ENCODE assay signal across 10 cellular contexts in genomic region chr16:27400751-27401620, GRCh38. TPM values are rescaled to one million over a fixed set of nuclear protein-coding genes. Genes with fewer than 3 reads are reported as not detected.
DNase-seq lines count a peak whose midpoint lies in the region; ATAC-seq and TF ChIP-seq lines count a peak whose summit lies in the region.
"Had no signal": no experiment of that assay in that cellular context is flagged by ENCODE, and none has a peak within 500 bp of the region (broad histone marks: within the 10 kb centered on the region; RNA-seq: fewer than 3 reads in every experiment).

No MANE protein-coding gene starts in this region.

- no peak overlapping the region for H2AFZ ChIP-seq in OCI-LY1 (ENCODE audit: low read length)

- POLR2A ChIA-PET in activated CD4-positive, alpha-beta memory T cell treated with anti-CD3 and anti-CD28 coated beads for 36 hours (lab: Charles Lee) = interaction anchor here (0.9 to 5.6 kb wide), 12 partner anchors 9 to 197 kb away, joined by 3 to 87 read pairs (median 4); partner anchors contain the start of gene KDM8
- POLR2A ChIA-PET in activated CD4-positive, alpha-beta memory T cell treated with anti-CD3 and anti-CD28 coated beads, Interleukin-2, amount 10 ng/mL, durations not matched to agents 7 days and 5 days (lab: Charles Lee) = interaction anchor here (1.1 to 9.3 kb wide), 11 partner anchors 10 to 201 kb away, joined by 3 to 80 read pairs (median 7); partner anchors contain the start of genes GTF3C1 and KATNIP

- H3K27ac ChIP-seq in OCI-LY1 (ENCODE audit: low read depth, low read length, poor library complexity, severe bottlenecking) = peak overlapping the region; percentile 13
- H3K27ac ChIP-seq: C4-2B had no signal

- no peaks in the 10 kb centered on the region for H3K36me3 ChIP-seq in OCI-LY1 (ENCODE audit: insufficient read depth, low read length)

- H3K27me3 ChIP-seq in OCI-LY1 (ENCODE audit: insufficient read depth, low read length) = peaks cover 6% of the 10 kb centered on the region

- H3K36me3 Mint-ChIP-seq in activated CD4-positive, alpha-beta memory T cell treated with anti-CD3 and anti-CD28 coated beads for 36 hours = peaks cover 33% of the 10 kb centered on the region
- H3K36me3 Mint-ChIP-seq in activated CD4-positive, alpha-beta memory T cell treated with anti-CD3 and anti-CD28 coated beads, Interleukin-2, amount 10 ng/mL, durations not matched to agents 7 days and 5 days (ENCODE audit: low read depth) = peaks cover 16% of the 10 kb centered on the region
- H3K36me3 Mint-ChIP-seq in dendritic cell treated with granulocyte-macrophage colony-stimulating factor and Interleukin-4, amounts not matched to agents 40 ng/mL and 50 ng/mL, for 4 days (ENCODE audit: low read depth) = peaks cover 35% of the 10 kb centered on the region
- peaks cover 34 to 44% of the 10 kb centered on the region in 2 donors for H3K36me3 Mint-ChIP-seq in stimulated activated naive B cell treated with anti-CD40 and anti-IgM and Interleukin-4, amounts not matched to agents 10 μg/mL and 1 μg/mL and 100 μg/mL, for 72 hours

- peaks cover 6% of the 10 kb centered on the region; the same call in 1 of the 2 replicates for H3K9me3 ChIP-seq in OCI-LY1 (ENCODE audit: low read length)

- H3K4me3 Mint-ChIP-seq in activated CD4-positive, alpha-beta memory T cell treated with anti-CD3 and anti-CD28 coated beads for 36 hours = peak overlapping the region; percentile 100
- no peak overlapping the region for H3K4me3 Mint-ChIP-seq in activated CD4-positive, alpha-beta memory T cell treated with anti-CD3 and anti-CD28 coated beads, Interleukin-2, amount 10 ng/mL, durations not matched to agents 7 days and 5 days
- H3K4me3 Mint-ChIP-seq in dendritic cell treated with granulocyte-macrophage colony-stimulating factor and Interleukin-4, amounts not matched to agents 40 ng/mL and 50 ng/mL, for 4 days = peak overlapping the region; percentile 30
- H3K4me3 Mint-ChIP-seq in stimulated activated naive B cell treated with anti-CD40 and anti-IgM and Interleukin-4, amounts not matched to agents 10 μg/mL and 1 μg/mL and 100 μg/mL, for 72 hours = peak overlapping the region; percentile 97 to 99

- no peak overlapping the region for H3K4me3 ChIP-seq in OCI-LY1 (ENCODE audit: low read depth, low read length, poor library complexity, severe bottlenecking)

- ATAC-seq in stimulated activated naive B cell treated with anti-CD40 and anti-IgM and Interleukin-4, amounts not matched to agents 10 μg/mL and 1 μg/mL and 100 μg/mL, for 72 hours (replicated peaks) = no peak

- CTCF ChIA-PET in activated CD4-positive, alpha-beta memory T cell treated with anti-CD3 and anti-CD28 coated beads for 36 hours (lab: Charles Lee) = interaction anchor here (0.7 to 8.5 kb wide), 7 partner anchors 13 to 221 kb away, joined by 3 to 75 read pairs (median 5); no protein-coding TSS in a partner anchor
- CTCF ChIA-PET in activated CD4-positive, alpha-beta memory T cell treated with anti-CD3 and anti-CD28 coated beads, Interleukin-2, amount 10 ng/mL, durations not matched to agents 7 days and 5 days (lab: Charles Lee) = interaction anchor here (0.6 to 3.5 kb wide), 9 partner anchors 9 to 222 kb away, joined by 3 to 22 read pairs (median 4); no protein-coding TSS in a partner anchor

- no peak for TF ChIP-seq POLR2A in erythroblast (IDR thresholded peaks at IDR 0.05; ENCODE audit: low read length)

- intact Hi-C loops in activated CD4-positive, alpha-beta memory T cell treated with anti-CD3 and anti-CD28 coated beads for 36 hours (cut with micrococcal nuclease) = no loop called here
- intact Hi-C loops in dendritic cell treated with granulocyte-macrophage colony-stimulating factor and Interleukin-4, amounts not matched to agents 40 ng/mL and 50 ng/mL, for 4 days (cut with micrococcal nuclease) = no loop called here

- H3K27me3 Mint-ChIP-seq in activated CD4-positive, alpha-beta memory T cell treated with anti-CD3 and anti-CD28 coated beads for 36 hours = no peaks in the 10 kb centered on the region
- H3K27me3 Mint-ChIP-seq in activated CD4-positive, alpha-beta memory T cell treated with anti-CD3 and anti-CD28 coated beads, Interleukin-2, amount 10 ng/mL, durations not matched to agents 7 days and 5 days = peaks cover 6% of the 10 kb centered on the region
- H3K27me3 Mint-ChIP-seq in dendritic cell treated with granulocyte-macrophage colony-stimulating factor and Interleukin-4, amounts not matched to agents 40 ng/mL and 50 ng/mL, for 4 days = peaks cover 2% of the 10 kb centered on the region
- H3K27me3 Mint-ChIP-seq in stimulated activated naive B cell treated with anti-CD40 and anti-IgM and Interleukin-4, amounts not matched to agents 10 μg/mL and 1 μg/mL and 100 μg/mL, for 72 hours = no peaks in the 10 kb centered on the region

- H3K9me2 ChIP-seq in OCI-LY1 (ENCODE audit: low read depth, low read length) = no peaks in the 10 kb centered on the region

- H3K4me1 ChIP-seq in OCI-LY1 (ENCODE audit: insufficient read depth, low read length, severe bottlenecking) = peaks cover 37% of the 10 kb centered on the region

- no peak for DNase-seq in activated CD4-positive, alpha-beta memory T cell treated with anti-CD3 and anti-CD28 coated beads for 36 hours
- no peak for DNase-seq in activated CD4-positive, alpha-beta memory T cell treated with anti-CD3 and anti-CD28 coated beads, Interleukin-2, amount 10 ng/mL, durations not matched to agents 7 days and 5 days
- no peak for DNase-seq in stimulated activated naive B cell treated with anti-CD40 and anti-IgM and Interleukin-4, amounts not matched to agents 10 μg/mL and 1 μg/mL and 100 μg/mL, for 72 hours
- DNase-seq in stimulated activated CD4-positive, alpha-beta T cell treated with anti-CD3 and anti-CD28 coated beads, Interleukin-1b, Interleukin-23, amount 100 ng/mL, for 48 hours = no peak
- DNase-seq in erythroblast (lab: John Stamatoyannopoulos, UW) (no peak), HPDE6-E6E7 (ENCODE audit: extremely low spot score) (no peak)
- DNase-seq: NCI-H2227 treated with DMSO at 0.1 percent for 48 hours had no signal

- H3K4me2 ChIP-seq in OCI-LY1 (ENCODE audit: low read length) = no peak overlapping the region

- peaks cover 36% of the 10 kb centered on the region for H3K4me1 Mint-ChIP-seq in activated CD4-positive, alpha-beta memory T cell treated with anti-CD3 and anti-CD28 coated beads for 36 hours (ENCODE audit: low read depth)
- H3K4me1 Mint-ChIP-seq in activated CD4-positive, alpha-beta memory T cell treated with anti-CD3 and anti-CD28 coated beads, Interleukin-2, amount 10 ng/mL, durations not matched to agents 7 days and 5 days = peaks cover 60% of the 10 kb centered on the region
- H3K4me1 Mint-ChIP-seq in dendritic cell treated with granulocyte-macrophage colony-stimulating factor and Interleukin-4, amounts not matched to agents 40 ng/mL and 50 ng/mL, for 4 days (ENCODE audit: low read depth) = peaks cover 75% of the 10 kb centered on the region
- peaks cover 39 to 71% of the 10 kb centered on the region in 2 donors for H3K4me1 Mint-ChIP-seq in stimulated activated naive B cell treated with anti-CD40 and anti-IgM and Interleukin-4, amounts not matched to agents 10 μg/mL and 1 μg/mL and 100 μg/mL, for 72 hours

- no peak overlapping the region for H3K9ac ChIP-seq in OCI-LY1 (ENCODE audit: low read length)

- no peak for TF ChIP-seq CTCF in OCI-LY1 (IDR thresholded peaks at IDR 0.05; ENCODE audit: low read length)

- peak overlapping the region; percentile 64 for H3K27ac Mint-ChIP-seq in activated CD4-positive, alpha-beta memory T cell treated with anti-CD3 and anti-CD28 coated beads for 36 hours
- H3K27ac Mint-ChIP-seq in activated CD4-positive, alpha-beta memory T cell treated with anti-CD3 and anti-CD28 coated beads, Interleukin-2, amount 10 ng/mL, durations not matched to agents 7 days and 5 days = no peak overlapping the region
- peak overlapping the region; percentile 89 for H3K27ac Mint-ChIP-seq in dendritic cell treated with granulocyte-macrophage colony-stimulating factor and Interleukin-4, amounts not matched to agents 40 ng/mL and 50 ng/mL, for 4 days
- peak overlapping the region; percentile 100 for H3K27ac Mint-ChIP-seq in stimulated activated naive B cell treated with anti-CD40 and anti-IgM and Interleukin-4, amounts not matched to agents 10 μg/mL and 1 μg/mL and 100 μg/mL, for 72 hours

- no peaks in the 10 kb centered on the region for H4K20me1 ChIP-seq in OCI-LY1 (ENCODE audit: insufficient read depth, low read length)

- H3K9me3 Mint-ChIP-seq in activated CD4-positive, alpha-beta memory T cell treated with anti-CD3 and anti-CD28 coated beads for 36 hours = no peaks in the 10 kb centered on the region
- H3K9me3 Mint-ChIP-seq in activated CD4-positive, alpha-beta memory T cell treated with anti-CD3 and anti-CD28 coated beads, Interleukin-2, amount 10 ng/mL, durations not matched to agents 7 days and 5 days = peaks cover 5% of the 10 kb centered on the region
- no peaks in the 10 kb centered on the region for H3K9me3 Mint-ChIP-seq in dendritic cell treated with granulocyte-macrophage colony-stimulating factor and Interleukin-4, amounts not matched to agents 40 ng/mL and 50 ng/mL, for 4 days
- H3K9me3 Mint-ChIP-seq in stimulated activated naive B cell treated with anti-CD40 and anti-IgM and Interleukin-4, amounts not matched to agents 10 μg/mL and 1 μg/mL and 100 μg/mL, for 72 hours = peaks cover 3 to 5% of the 10 kb centered on the region in 2 donors

- no peaks in the 10 kb centered on the region for H3K79me2 ChIP-seq in OCI-LY1 (ENCODE audit: insufficient read depth, low read length)

- no peaks in the 10 kb centered on the region for H3F3A ChIP-seq in OCI-LY1 (ENCODE audit: insufficient read depth, low read length)

RNA-seq across cellular contexts. Expression of gene IL21R, which starts 1.0 kb away (rescaled TPM):
- total RNA-seq in activated CD4-positive, alpha-beta memory T cell treated with anti-CD3 and anti-CD28 coated beads for 36 hours = 10 to 100 TPM; 55.0 to 55.9 TPM
- total RNA-seq in activated CD4-positive, alpha-beta memory T cell treated with anti-CD3 and anti-CD28 coated beads, Interleukin-2, amount 10 ng/mL, durations not matched to agents 7 days and 5 days = 10 to 100 TPM; 29.2 to 29.5 TPM
